ENCODE assay signal across 9 cellular contexts in the genomic region with DNA sequence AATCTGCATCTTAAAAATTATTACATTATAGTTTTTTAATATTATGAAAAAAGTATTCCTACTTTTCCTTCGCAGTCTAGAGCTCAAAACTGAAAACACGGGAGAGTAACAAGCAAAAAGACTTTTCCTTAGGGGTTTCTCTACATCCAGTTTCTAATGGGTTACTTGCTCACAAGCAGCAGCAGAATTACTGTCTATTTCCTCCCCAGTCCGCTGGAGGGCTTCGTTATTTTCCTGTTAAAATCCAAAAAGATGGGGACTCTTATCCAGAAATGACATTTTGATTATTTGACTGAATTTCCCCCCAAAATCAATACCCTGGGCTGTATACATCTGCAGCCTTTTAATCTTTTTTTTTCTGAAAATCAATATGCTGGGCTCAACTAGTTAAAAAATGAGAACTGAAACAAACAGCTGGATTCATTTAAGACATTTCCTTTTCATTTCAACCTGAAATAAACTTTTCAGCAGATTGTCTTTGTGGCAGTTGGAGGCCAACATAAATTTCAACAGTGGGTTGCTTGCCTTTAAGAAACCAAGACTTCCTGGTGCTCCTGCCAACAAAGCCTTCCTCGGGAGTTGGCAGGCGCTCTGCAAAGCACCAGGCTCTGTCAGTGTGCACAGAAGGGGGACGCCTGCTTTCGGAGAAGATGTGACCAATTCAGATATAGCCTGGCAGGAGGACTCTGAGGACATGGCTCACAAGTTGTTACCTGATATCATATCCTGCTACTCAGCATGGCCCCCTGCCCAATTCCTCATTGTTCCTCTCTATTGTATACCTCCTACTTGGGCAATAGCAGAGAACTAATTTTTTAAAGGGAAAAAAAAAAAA.
DNase-seq lines count a peak whose midpoint lies in the region; ATAC-seq, FAIRE-seq and TF ChIP-seq lines count a peak whose summit lies in the region.
"Had no signal": no experiment of that assay in that cellular context is flagged by ENCODE, and none has a peak within 500 bp of the region (broad histone marks: within the 10 kb centered on the region; RNA-seq: fewer than 3 reads in every experiment).

No MANE protein-coding gene starts in this region.

- TF ChIP-seq CTCF in astrocyte (IDR thresholded peaks at IDR 0.05; ENCODE audit: insufficient read depth, low read depth, low read length) (no peak), mucosa of descending colon (IDR thresholded peaks at IDR 0.05) (no peak)

- H3K4me2 ChIP-seq in astrocyte (ENCODE audit: low read length), result no peak overlapping the region

- H3K9me3 ChIP-seq in astrocyte (ENCODE audit: insufficient read depth, low read depth, low read length), result no peaks in the 10 kb centered on the region
- no peaks in the 10 kb centered on the region for H3K9me3 ChIP-seq in mucosa of descending colon

- no peak overlapping the region for H2AFZ ChIP-seq in astrocyte (ENCODE audit: low read depth, low read length)

- intact Hi-C loops in mucosa of descending colon (cut with DNase I, micrococcal nuclease), result no loop called here

- H3K79me2 ChIP-seq in astrocyte (ENCODE audit: insufficient read depth, low read length), result no peaks in the 10 kb centered on the region

- H3K4me1 ChIP-seq in astrocyte (ENCODE audit: insufficient read depth, low read length), result no peaks in the 10 kb centered on the region
- H3K4me1 ChIP-seq in mucosa of descending colon (ENCODE audit: low read depth), result peaks cover 10% of the 10 kb centered on the region

- no peak overlapping the region for H3K27ac Mint-ChIP-seq in astrocyte (ENCODE audit: unreplicated experiment)

- no peak overlapping the region for H3K27ac ChIP-seq in astrocyte (ENCODE audit: low read depth, low read length)
- H3K27ac ChIP-seq: epithelial cell of prostate had no signal

- no peak overlapping the region for H3K4me3 ChIP-seq in astrocyte (ENCODE audit: insufficient read depth, low read depth, low read length)
- H3K4me3 ChIP-seq in mucosa of descending colon, result no peak overlapping the region

- no peaks in the 10 kb centered on the region for H3K36me3 Mint-ChIP-seq in astrocyte (ENCODE audit: low read depth, unreplicated experiment)

- H3K36me3 ChIP-seq in astrocyte (ENCODE audit: insufficient read depth, low read length) (no peaks in the 10 kb centered on the region), mucosa of descending colon (ENCODE audit: low read depth) (no peaks in the 10 kb centered on the region)

- H3K4me1 Mint-ChIP-seq in astrocyte (ENCODE audit: low read depth, unreplicated experiment), result peaks cover 1% of the 10 kb centered on the region

- no peaks in the 10 kb centered on the region for H4K20me1 ChIP-seq in astrocyte (ENCODE audit: insufficient read depth, low read length)

- ATAC-seq in GM19467 (IDR thresholded peaks at IDR 0.05; ENCODE audit: unreplicated experiment), result peak; percentile 80
- ATAC-seq in HG03571 (IDR thresholded peaks at IDR 0.05; ENCODE audit: unreplicated experiment), result peak; percentile 78
- ATAC-seq in mucosa of descending colon, result peak; percentile 89
- no peak for ATAC-seq in activated CD4-positive, CD25-positive, alpha-beta regulatory T cell treated with anti-CD3 and anti-CD28 coated beads, Interleukin-2, amount 50 U/mL, for 24 hours

- H3K27me3 ChIP-seq in astrocyte (ENCODE audit: insufficient read depth, low read length), result no peaks in the 10 kb centered on the region

- DNase-seq in CD1c-positive myeloid dendritic cell (ENCODE audit: extremely low spot score) (peak; percentile 1), astrocyte (ENCODE audit: low read depth) (peak; percentile 33), mucosa of descending colon (peak; percentile 71 to 84 (median 72)), NCI-H1092 (lab: John Stamatoyannopoulos, UW) (no peak)
- no peak for DNase-seq in stimulated activated CD4-positive, alpha-beta T cell treated with anti-CD3 and anti-CD28 coated beads, Interleukin-4, amount 100 ng/mL, for 24 hours

- H3K27me3 Mint-ChIP-seq in astrocyte (ENCODE audit: low read depth, unreplicated experiment), result peaks cover 4% of the 10 kb centered on the region

- no peak for FAIRE-seq in astrocyte (lab: Jason Lieb, UNC)

- H3K9me3 Mint-ChIP-seq in astrocyte (ENCODE audit: unreplicated experiment), result no peaks in the 10 kb centered on the region

- no peak overlapping the region for H3K9ac ChIP-seq in astrocyte (ENCODE audit: low read length)

- no peak overlapping the region for H3K4me3 Mint-ChIP-seq in astrocyte (ENCODE audit: unreplicated experiment)

Comparison
In these comparisons a context has a peak if more than half of its experiments do, and no peak if none do; other contexts are left out.
1. DNase-seq: peak in CD1c-positive myeloid dendritic cell (single experiment), astrocyte (single experiment) and mucosa of descending colon (3 of 3); none in stimulated activated CD4-positive, alpha-beta T cell treated with anti-CD3 and anti-CD28 coated beads, Interleukin-4, amount 100 ng/mL, for 24 hours (single experiment) and NCI-H1092 (single experiment).
2. ATAC-seq: peak in GM19467 (single experiment), HG03571 (single experiment) and mucosa of descending colon (single experiment); none in activated CD4-positive, CD25-positive, alpha-beta regulatory T cell treated with anti-CD3 and anti-CD28 coated beads, Interleukin-2, amount 50 U/mL, for 24 hours (0 of 2).